ENCODE assay signal across 10 cellular contexts in the genomic region with DNA sequence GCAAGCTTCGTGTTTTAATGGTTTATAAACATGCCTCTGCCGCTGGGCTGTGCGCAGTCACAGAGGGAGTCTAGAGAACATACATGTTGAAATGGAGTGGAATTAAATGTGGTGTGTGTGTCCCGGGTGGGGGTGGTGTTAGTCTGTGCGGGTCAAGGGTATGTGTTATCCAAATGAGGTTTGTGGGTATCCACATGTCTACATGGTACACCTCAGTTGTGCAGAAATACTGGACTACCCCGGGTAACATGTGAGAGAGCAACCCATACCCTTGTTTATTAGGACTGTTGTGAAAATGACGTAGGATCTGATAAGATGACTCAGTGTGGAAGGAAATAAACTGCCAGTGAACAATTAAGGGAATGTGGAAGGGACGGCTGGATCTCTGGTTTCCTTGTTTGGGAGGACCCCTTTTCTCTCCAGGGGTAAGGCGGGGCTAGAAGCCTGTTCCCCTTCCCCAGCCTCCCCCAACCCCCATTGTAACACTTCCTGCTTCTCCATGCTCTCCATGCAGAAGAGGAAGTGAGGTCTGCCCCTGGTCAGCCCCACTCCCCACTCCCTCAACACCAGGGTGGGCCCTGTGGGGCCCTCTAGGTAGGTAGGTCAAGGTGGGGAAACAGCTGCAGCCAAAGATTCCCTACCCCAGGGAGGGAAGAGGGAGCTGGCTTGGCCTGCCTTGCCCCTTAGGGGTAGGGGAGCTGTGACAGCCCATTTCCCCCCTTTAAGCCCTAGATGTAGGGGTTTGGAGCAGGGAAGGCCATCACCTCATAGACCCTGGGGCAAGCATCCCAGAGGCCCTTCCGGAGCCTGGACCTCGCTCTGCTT. TPM values are rescaled to one million over a fixed set of nuclear protein-coding genes. Genes with fewer than 3 reads are reported as not detected.
DNase-seq lines count a peak whose midpoint lies in the region; ATAC-seq and TF ChIP-seq lines count a peak whose summit lies in the region.
"Had no signal": no experiment of that assay in that cellular context is flagged by ENCODE, and none has a peak within 500 bp of the region (broad histone marks: within the 10 kb centered on the region; RNA-seq: fewer than 3 reads in every experiment).

No MANE protein-coding gene starts in this region.

- intact Hi-C loops in posterior vena cava (cut with DNase I) = loop anchor here in 1 of 2 donors (10.0 kb wide), 1 partner anchor 48 kb away; the partner anchor contains the start of gene GSTM5
- intact Hi-C loops in CD4-positive, alpha-beta memory T cell (cut with micrococcal nuclease) = no loop called here

- H3K9me3 Mint-ChIP-seq in CD4-positive, alpha-beta memory T cell = no peaks in the 10 kb centered on the region
- H3K9me3 Mint-ChIP-seq: central memory CD8-positive, alpha-beta T cell; nephron had no signal

- no peaks in the 10 kb centered on the region for H3K36me3 ChIP-seq in CD4-positive, alpha-beta memory T cell (ENCODE audit: insufficient read depth, low read length)

- H3K9me3 ChIP-seq in CD4-positive, alpha-beta memory T cell (ENCODE audit: control insufficient read depth in 1 of 2, low read length in 2 of 2) = no peaks in the 10 kb centered on the region

- DNase-seq in ELR (ENCODE audit: low read depth) (peak; percentile 73), RPMI7951 (ENCODE audit: low read depth) (peak; percentile 44), erythroblast (lab: John Stamatoyannopoulos, UW) (peak; percentile 13 to 45), posterior vena cava (ENCODE audit: low spot score) (peak; percentile 75), NCI-H2107 (lab: John Stamatoyannopoulos, UW) (no peak)
- no peak for DNase-seq in CD4-positive, alpha-beta memory T cell

- ATAC-seq in HG03565 (IDR thresholded peaks at IDR 0.05; ENCODE audit: unreplicated experiment) = no peak
- no peak for ATAC-seq in HG03045 (IDR thresholded peaks at IDR 0.05; ENCODE audit: unreplicated experiment)

- POLR2A ChIA-PET in CD4-positive, alpha-beta memory T cell (lab: Charles Lee; ENCODE audit: partially characterized antibody) = no interaction called here

- no peak overlapping the region for H3K4me3 Mint-ChIP-seq in CD4-positive, alpha-beta memory T cell
- H3K4me3 Mint-ChIP-seq: central memory CD8-positive, alpha-beta T cell; nephron had no signal

- no peaks in the 10 kb centered on the region for H3K4me1 Mint-ChIP-seq in CD4-positive, alpha-beta memory T cell
- H3K4me1 Mint-ChIP-seq: central memory CD8-positive, alpha-beta T cell; nephron had no signal

- no peak for TF ChIP-seq POLR2A in erythroblast (IDR thresholded peaks at IDR 0.05; ENCODE audit: low read length)

- H3K27ac ChIP-seq in CD4-positive, alpha-beta memory T cell (ENCODE audit: low read depth, low read length) = no peak overlapping the region

- H3K36me3 Mint-ChIP-seq in CD4-positive, alpha-beta memory T cell = no peaks in the 10 kb centered on the region

- H3K27me3 Mint-ChIP-seq in CD4-positive, alpha-beta memory T cell = no peaks in the 10 kb centered on the region

- H3K4me3 ChIP-seq in CD4-positive, alpha-beta memory T cell (ENCODE audit: low read length in 2 of 2) = no peak overlapping the region

- H3K27me3 ChIP-seq in CD4-positive, alpha-beta memory T cell (ENCODE audit: insufficient read depth, low read length) = no peaks in the 10 kb centered on the region

- no peaks in the 10 kb centered on the region for H3K4me1 ChIP-seq in CD4-positive, alpha-beta memory T cell (ENCODE audit: insufficient read depth, low read length)

- CTCF ChIA-PET in CD4-positive, alpha-beta memory T cell (lab: Charles Lee; ENCODE audit: partially characterized antibody) = interaction anchor here (1.2 to 2.1 kb wide), 2 partner anchors 10 to 14 kb away, joined by 4 to 5 read pairs; no protein-coding TSS in a partner anchor

- H3K27ac Mint-ChIP-seq in CD4-positive, alpha-beta memory T cell = peak overlapping the region in 1 of 7 donors; percentile 54

RNA-seq across cellular contexts. Expression of gene EPS8L3, which starts 0.7 kb away (rescaled TPM):
- not detected in 2 replicates for total RNA-seq in RPMI7951 (2014; rRNA removed; shearing (Covaris generic))
- not detected for total RNA-seq in posterior vena cava
- not detected for total RNA-seq in CD4-positive, alpha-beta memory T cell
- not detected for polyA plus RNA-seq in CD4-positive, alpha-beta memory T cell

RNA-seq across cellular contexts. Expression of gene GSTM3, which starts 22.2 kb away (rescaled TPM):
- 229 and 247 TPM in 2 replicates for total RNA-seq in RPMI7951 (2014; rRNA removed; shearing (Covaris generic))
- total RNA-seq in posterior vena cava = 10 to 100 TPM; 35.1 to 52.2 TPM
- 1 to 10 TPM; 1.2 TPM for total RNA-seq in CD4-positive, alpha-beta memory T cell
- polyA plus RNA-seq in CD4-positive, alpha-beta memory T cell = 10 to 100 TPM; 25.7 to 44.3 TPM

RNA-seq across cellular contexts. Expression of gene GSTM5, which starts 51.0 kb away (rescaled TPM):
- 0.48 TPM in 1 of 2 replicates, not detected in the other for total RNA-seq in RPMI7951 (2014; rRNA removed; shearing (Covaris generic))
- total RNA-seq in posterior vena cava = 10 to 100 TPM; 16.7 to 25.4 TPM
- not detected for total RNA-seq in CD4-positive, alpha-beta memory T cell
- polyA plus RNA-seq in CD4-positive, alpha-beta memory T cell = not detected

Comparison
In these comparisons a context has a peak if more than half of its experiments do, and no peak if none do; other contexts are left out.
1. DNase-seq: peak in ELR (single experiment), RPMI7951 (single experiment), erythroblast (2 of 2) and posterior vena cava (single experiment); none in NCI-H2107 (single experiment) and CD4-positive, alpha-beta memory T cell (0 of 5).
2. RNA of gene GSTM3, which starts 22.2 kb away (total RNA-seq): 229 to 247 TPM in RPMI7951 and 35.1 to 52.2 TPM in posterior vena cava; 1.2 TPM in CD4-positive, alpha-beta memory T cell; every median in the first group is over 10 times any median in the second.
3. RNA of gene GSTM5, which starts 51.0 kb away (total RNA-seq): 16.7 to 25.4 TPM in posterior vena cava; 0.48 TPM in RPMI7951 and not detected in CD4-positive, alpha-beta memory T cell; every median in the first group is over 10 times any median in the second.